In the genomic region with DNA sequence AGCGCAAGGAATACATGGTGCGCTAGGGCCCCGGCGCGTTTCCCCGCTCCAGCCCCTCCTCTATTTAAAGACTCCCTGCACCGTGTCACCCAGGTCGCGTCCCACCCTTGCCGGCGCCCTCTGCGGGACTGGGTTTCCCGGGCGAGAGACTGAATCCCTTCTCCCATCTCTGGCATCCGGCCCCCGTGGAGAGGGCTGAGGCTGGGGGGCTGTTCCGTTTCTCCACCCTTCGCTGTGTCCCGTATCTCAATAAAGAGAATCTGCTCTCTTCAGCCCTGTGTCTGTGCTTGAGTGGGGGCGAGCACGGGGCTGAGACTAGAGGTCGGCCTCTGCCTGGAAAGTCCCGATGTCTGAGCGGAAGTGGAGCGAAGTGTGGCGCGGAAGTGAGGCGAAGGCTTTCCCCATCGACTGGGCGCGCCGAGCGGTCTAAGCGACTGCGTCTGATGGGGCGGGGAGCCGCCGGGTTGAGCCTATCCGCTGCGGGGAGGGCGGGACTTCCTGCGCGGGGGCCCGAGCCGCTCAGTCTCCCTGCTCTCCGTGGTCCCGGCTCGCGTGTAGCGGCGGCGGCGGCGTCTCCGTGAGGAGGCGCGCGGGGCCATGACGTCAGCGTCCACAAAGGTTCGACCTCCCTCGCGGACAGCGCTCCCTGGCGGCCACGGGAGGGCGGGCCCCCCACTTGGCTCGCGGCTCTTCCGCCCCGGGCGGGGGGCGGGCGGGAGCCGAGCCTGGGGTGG, we compare ENCODE assay signal across 1 cellular context.
TF ChIP-seq lines count a peak whose summit lies in the region.

No MANE protein-coding gene starts in this region.

TF ChIP-seq in endothelial cell of umbilical vein, 7 proteins besides CTCF, POLR2A, EP300 and RAD21:
- TF ChIP-seq, protein P1, sequence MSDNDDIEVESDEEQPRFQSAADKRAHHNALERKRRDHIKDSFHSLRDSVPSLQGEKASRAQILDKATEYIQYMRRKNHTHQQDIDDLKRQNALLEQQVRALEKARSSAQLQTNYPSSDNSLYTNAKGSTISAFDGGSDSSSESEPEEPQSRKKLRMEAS (IDR thresholded peaks at IDR 0.05; ENCODE audit: insufficient read depth, insufficient read length) = no peak
- TF ChIP-seq EZH2 (IDR thresholded peaks at IDR 0.05; ENCODE audit: borderline replicate concordance, low read depth, low read length, severe bottlenecking) (no peak), FOS (IDR thresholded peaks at IDR 0.05; ENCODE audit: borderline replicate concordance, insufficient read depth, low read length) (no peak), GATA2 (IDR thresholded peaks at IDR 0.05; ENCODE audit: insufficient read depth, insufficient read length, low read depth, low read length) (no peak), JUN (IDR thresholded peaks at IDR 0.05; ENCODE audit: borderline replicate concordance, insufficient read depth, insufficient read length, low read depth) (no peak), POLR2AphosphoS5 (IDR thresholded peaks at IDR 0.05; ENCODE audit: insufficient read depth, low read depth, low read length) (peak; percentile 96), MYC (IDR thresholded peaks at IDR 0.05; ENCODE audit: low read depth, low read length) (no peak)
